ENCODE assay signal across 1 cellular context in genomic region chr7:73324081-73324845, GRCh38.
TF ChIP-seq lines count a peak whose summit lies in the region.

No MANE protein-coding gene starts in this region.

TF ChIP-seq in GM12878, 131 proteins besides CTCF, POLR2A, EP300 and RAD21:
- TF ChIP-seq BHLHE40 (IDR thresholded peaks at IDR 0.05; ENCODE audit: borderline replicate concordance in 1 of 2, low read depth in 2 of 2, low read length in 1 of 2) (peak in 1 of 2 experiments; percentile 46; a peak in 1 of 4 replicates), MEF2B (IDR thresholded peaks at IDR 0.05; ENCODE audit: partially characterized antibody, poor library complexity, severe bottlenecking) (peak; percentile 64), SMC3 (IDR thresholded peaks at IDR 0.05; ENCODE audit: borderline replicate concordance, low read length) (peak; percentile 62; the same call in 1 of the 2 replicates), HDGF (IDR thresholded peaks at IDR 0.05) (0 out of 2 replicates have a peak, but pooled peaks have one; percentile 23), IKZF1 (conservative IDR thresholded peaks at IDR 0.05) (0 out of 2 replicates have a peak, but pooled peaks have one; percentile 23), NBN (IDR thresholded peaks at IDR 0.05) (0 out of 2 replicates have a peak, but pooled peaks have one; percentile 48), RAD51 (IDR thresholded peaks at IDR 0.05) (peak; percentile 53; the same call in 1 of the 2 replicates), ZNF24 (IDR thresholded peaks at IDR 0.05) (0 out of 2 replicates have a peak, but pooled peaks have one; percentile 30)
TF ChIP-seq in GM12878: peak in this region for 8; not testable (repeated sequence) for 123.
